1 cellular context compared by ENCODE assay signal in genomic region chr16:83842755-83843507, GRCh38.
TF ChIP-seq lines count a peak whose summit lies in the region.

No MANE protein-coding gene starts in this region.

TF ChIP-seq in SK-N-SH, 30 proteins besides CTCF, POLR2A, EP300 and RAD21:
- TF ChIP-seq JUND (IDR thresholded peaks at IDR 0.05), result no peak
- no peak for TF ChIP-seq RXRA (IDR thresholded peaks at IDR 0.05; ENCODE audit: borderline replicate concordance, low read depth)
- no peak for TF ChIP-seq MAX (IDR thresholded peaks at IDR 0.05; ENCODE audit: low read depth)
- TF ChIP-seq MXI1 (IDR thresholded peaks at IDR 0.05; ENCODE audit: low read depth, low read length), result no peak
- no peak for TF ChIP-seq EZH2phosphoT487 (IDR thresholded peaks at IDR 0.05; ENCODE audit: borderline replicate concordance, low read depth)
- TF ChIP-seq RFX5 (IDR thresholded peaks at IDR 0.05; ENCODE audit: low read length), result no peak
- no peak for TF ChIP-seq NRF1 (IDR thresholded peaks at IDR 0.05; ENCODE audit: low read depth, low read length)
- no peak for TF ChIP-seq TCF12 (IDR thresholded peaks at IDR 0.05)
- TF ChIP-seq CHD2 (IDR thresholded peaks at IDR 0.05; ENCODE audit: low read length, partially characterized antibody), result no peak
- no peak for TF ChIP-seq PBX3 (IDR thresholded peaks at IDR 0.05)
- no peak for TF ChIP-seq SIN3A (IDR thresholded peaks at IDR 0.05; ENCODE audit: borderline replicate concordance, low read depth, low read length)
